Comparison of ENCODE assay signal across 20 cellular contexts in genomic region chr2:170228429-170228828, GRCh38. TPM values are rescaled to one million over a fixed set of nuclear protein-coding genes. Genes with fewer than 3 reads are reported as not detected.
"Had no signal": no experiment of that assay in that cellular context is flagged by ENCODE, and none has a peak within 500 bp of the region (broad histone marks: within the 10 kb centered on the region; RNA-seq: fewer than 3 reads in every experiment).

No MANE protein-coding gene starts in this region.

- H3K9me2 ChIP-seq: SK-N-SH had no signal

- ATAC-seq: body of pancreas had no signal

- H3K36me3 ChIP-seq: ascending aorta, Peyer's patch, SJCRH30 had no signal

- H3K4me1 ChIP-seq: ascending aorta, body of pancreas, Peyer's patch, SJCRH30 had no signal

- H3K4me2 ChIP-seq: SK-N-SH had no signal

- H3K9ac ChIP-seq: SK-N-SH had no signal

- DNase-seq: activated CD4-positive, alpha-beta memory T cell treated with anti-CD3 and anti-CD28 coated beads for 36 hours; activated CD4-positive, alpha-beta T cell treated with anti-CD3 and anti-CD28 coated beads, Interleukin-2, amount 10 ng/mL, durations not matched to agents 7 days and 5 days; activated CD4-positive, CD25-positive, alpha-beta regulatory T cell; activated naive CD4-positive, alpha-beta T cell; body of pancreas; NCI-H1048; NCI-H146; NCI-H187 treated with DMSO at 0.1 percent for 48 hours; NCI-H2081 treated with DMSO at 0.1 percent for 48 hours; NCI-H446 treated with DMSO at 0.1 percent for 48 hours; NCI-H524 treated with DMSO at 0.1 percent for 48 hours; Peyer's patch; Right ventricle myocardium superior; SJCRH30; SK-N-SH; T-helper 1 cell had no signal

- H3K4me3 ChIP-seq: ascending aorta, body of pancreas, Peyer's patch, SJCRH30 had no signal

- H3K9me3 ChIP-seq: ascending aorta, body of pancreas, Peyer's patch, SJCRH30, SK-N-SH had no signal

- H3K27me3 ChIP-seq: ascending aorta, body of pancreas, Peyer's patch, SJCRH30 had no signal

- H3K27ac ChIP-seq: ascending aorta, body of pancreas, Peyer's patch, RWPE1, SJCRH30, VCaP had no signal

RNA-seq across cellular contexts. Expression of gene MYO3B, which starts 50.5 kb away (rescaled TPM):
- total RNA-seq: ascending aorta, M059J, Peyer's patch, Right ventricle myocardium superior had no signal
- polyA plus RNA-seq: SK-N-SH had no signal
